9 cellular contexts compared by ENCODE assay signal in the genomic region with DNA sequence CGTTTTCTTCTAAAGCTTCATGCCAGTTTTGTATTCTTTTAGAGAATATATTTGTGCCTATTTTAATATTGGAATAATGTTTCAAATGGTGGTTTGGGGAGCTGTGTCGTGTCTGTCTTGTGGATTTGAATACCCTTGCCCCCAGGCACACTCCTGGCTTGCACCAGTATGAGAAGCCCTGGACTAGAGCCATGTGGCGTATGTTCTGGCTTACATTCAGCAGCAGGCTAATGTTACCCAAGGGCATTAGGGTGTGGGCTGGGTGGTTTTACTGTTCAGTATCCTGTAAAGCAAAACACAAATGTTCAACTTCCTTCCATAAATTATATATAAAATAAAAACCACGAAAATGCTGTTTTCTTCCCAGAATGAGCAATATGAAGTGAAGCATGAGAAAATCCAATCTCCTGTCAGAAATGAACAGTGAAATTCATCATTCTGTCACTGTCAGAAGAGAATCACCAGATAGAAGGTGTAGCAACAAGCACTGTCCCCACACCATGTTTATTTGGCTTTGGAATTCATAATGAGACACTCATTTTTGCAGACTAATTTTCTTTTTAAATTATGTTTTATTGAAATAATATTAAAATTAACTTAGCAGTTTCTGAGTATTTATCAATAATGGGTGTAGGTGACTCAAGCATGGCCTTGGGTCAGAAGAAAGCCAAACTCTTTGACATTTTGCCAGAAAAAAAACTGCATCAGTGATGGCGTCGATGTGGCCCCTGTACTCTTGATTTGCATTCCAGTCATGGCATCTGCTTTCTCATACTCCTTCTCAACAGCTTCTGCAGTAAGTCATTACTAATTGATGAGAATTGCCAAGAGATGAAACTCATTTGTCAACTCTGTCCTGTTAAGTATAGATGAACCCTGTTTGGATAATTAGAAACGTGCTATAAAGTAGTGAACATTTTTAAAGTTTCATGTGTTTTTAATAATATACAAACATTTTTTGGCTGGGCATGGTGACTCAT. TPM values are rescaled to one million over a fixed set of nuclear protein-coding genes. Genes with fewer than 3 reads are reported as not detected.
A peak's percentile ranks its signal among the peaks of the same experiment; 100 is the strongest.
DNase-seq lines count a peak whose midpoint lies in the region; TF ChIP-seq lines count a peak whose summit lies in the region.
"Had no signal": no experiment of that assay in that cellular context is flagged by ENCODE, and none has a peak within 500 bp of the region (broad histone marks: within the 10 kb centered on the region; RNA-seq: fewer than 3 reads in every experiment).

No MANE protein-coding gene starts in this region.

- peak overlapping the region; percentile 8 for H3K4me3 ChIP-seq in coronary artery

- no peak overlapping the region for H3K27ac ChIP-seq in coronary artery

- peak; percentile 50 for DNase-seq in D341Med (ENCODE audit: low spot score)
- DNase-seq in NCI-H1092 (lab: John Stamatoyannopoulos, UW) = peak; percentile 77
- DNase-seq in coronary artery (ENCODE audit: low spot score) = no peak
- peak; percentile 42 for DNase-seq in mucosa of gallbladder (ENCODE audit: low spot score)
- no peak for DNase-seq in activated effector memory CD4-positive, alpha-beta T cell treated with anti-CD3 and anti-CD28 coated beads, Interleukin-2, amount 50 U/mL, for 16 hours
- DNase-seq in KG1 (lab: John Stamatoyannopoulos, UW) = no peak
- DNase-seq in activated CD4-positive, alpha-beta T cell treated with anti-CD3 and anti-CD28 coated beads for 4 hours = no peak
- DNase-seq in NCI-H146 (lab: John Stamatoyannopoulos, UW) = no peak
- DNase-seq: T-helper 1 cell had no signal

- no peak for TF ChIP-seq CTCF in coronary artery (IDR thresholded peaks at IDR 0.05)

RNA-seq across cellular contexts. Expression of a gene that starts 43.8 kb away (rescaled TPM):
- total RNA-seq in mucosa of gallbladder = 27.1 TPM

Comparison
In these comparisons a context has a peak if more than half of its experiments do, and no peak if none do; other contexts are left out.
1. DNase-seq: peak in D341Med (single experiment), NCI-H1092 (single experiment) and mucosa of gallbladder (single experiment); none in coronary artery (single experiment), activated effector memory CD4-positive, alpha-beta T cell treated with anti-CD3 and anti-CD28 coated beads, Interleukin-2, amount 50 U/mL, for 16 hours (single experiment), KG1 (single experiment), activated CD4-positive, alpha-beta T cell treated with anti-CD3 and anti-CD28 coated beads for 4 hours (0 of 2) and NCI-H146 (single experiment).